Comparison of ENCODE assay signal across 8 cellular contexts in genomic region chr18:2654105-2654827, GRCh38. TPM values are rescaled to one million over a fixed set of nuclear protein-coding genes. Genes with fewer than 3 reads are reported as not detected.
DNase-seq lines count a peak whose midpoint lies in the region; ATAC-seq and TF ChIP-seq lines count a peak whose summit lies in the region.

No MANE protein-coding gene starts in this region.

- peak overlapping the region; percentile 88 for H3K4me3 Mint-ChIP-seq in osteocyte (ENCODE audit: unreplicated experiment)

- no peaks in the 10 kb centered on the region for H3K9me3 Mint-ChIP-seq in osteocyte (ENCODE audit: unreplicated experiment)

- TF ChIP-seq CTCF in NB4 (IDR thresholded peaks at IDR 0.05; ENCODE audit: low read depth, low read length) (no peak), osteocyte (IDR thresholded peaks at IDR 0.05) (no peak)

- no peak for TF ChIP-seq POLR2A in NB4 (IDR thresholded peaks at IDR 0.05; ENCODE audit: extremely low read depth, insufficient read length)

- H3K9ac ChIP-seq in endocrine pancreas (ENCODE audit: control insufficient read depth, insufficient read depth, low read length) = no peak overlapping the region

- H3K27me3 ChIP-seq in endocrine pancreas (ENCODE audit: control insufficient read depth, insufficient read depth, low read length) = no peaks in the 10 kb centered on the region

- peaks cover 16% of the 10 kb centered on the region for H3K4me1 ChIP-seq in endocrine pancreas (ENCODE audit: control insufficient read depth, insufficient read depth, low read length)

- H3K4me3 ChIP-seq in NB4 (ENCODE audit: low read depth, low read length) (peak overlapping the region; percentile 54), endocrine pancreas (ENCODE audit: control insufficient read depth, insufficient read depth, low read length) (peak overlapping the region; percentile 48)

- DNase-seq in Caki2 (ENCODE audit: low read depth) = peak; percentile 28
- DNase-seq in NB4 (ENCODE audit: low read depth) = peak; percentile 11
- DNase-seq in osteocyte (ENCODE audit: extremely low spot score, unreplicated experiment) = no peak
- no peak for DNase-seq in NCI-H345 treated with DMSO at 0.1 percent for 48 hours (lab: John Stamatoyannopoulos, UW; ENCODE audit: unreplicated experiment)
- no peak for DNase-seq in nucleus accumbens (lab: John Stamatoyannopoulos, UW)

- in situ Hi-C loops in Caki2 (cut with HindIII; ENCODE audit: low pct_unique_long_range_greater_than_20kb, low sequenced_read_pairs) = no loop called here

- peaks cover 25% of the 10 kb centered on the region for H3K4me1 Mint-ChIP-seq in osteocyte (ENCODE audit: unreplicated experiment)

- no peak for ATAC-seq in GM18867 (IDR thresholded peaks at IDR 0.05; ENCODE audit: unreplicated experiment)
- no peak for ATAC-seq in HG02678 (IDR thresholded peaks at IDR 0.05; ENCODE audit: unreplicated experiment)

- peaks cover 2% of the 10 kb centered on the region for H3K27me3 Mint-ChIP-seq in osteocyte (ENCODE audit: unreplicated experiment)

- no peaks in the 10 kb centered on the region for H3K36me3 Mint-ChIP-seq in osteocyte (ENCODE audit: unreplicated experiment)

- H3K27ac Mint-ChIP-seq in osteocyte (ENCODE audit: unreplicated experiment) = peak overlapping the region; percentile 92

- no peaks in the 10 kb centered on the region for H3K36me3 ChIP-seq in endocrine pancreas (ENCODE audit: control insufficient read depth, insufficient read depth, low read length)

- H3K9me3 ChIP-seq in endocrine pancreas (ENCODE audit: control insufficient read depth, low read length) = no peaks in the 10 kb centered on the region

RNA-seq across cellular contexts. Expression of gene SMCHD1, which starts 1.3 kb away (rescaled TPM):
- total RNA-seq in Caki2 (2014; rRNA removed; shearing (Covaris generic); ENCODE audit: low replicate concordance) = 11.6 and 31.6 TPM in 2 replicates
- total RNA-seq in osteocyte = 55.8 and 58.1 TPM in 2 replicates

Comparison
In these comparisons a context has a peak if more than half of its experiments do, and no peak if none do; other contexts are left out.
1. DNase-seq: peak in Caki2 (single experiment) and NB4 (single experiment); none in osteocyte (single experiment), NCI-H345 treated with DMSO at 0.1 percent for 48 hours (single experiment) and nucleus accumbens (0 of 56).